Comparison of ENCODE assay signal across 10 cellular contexts in the genomic region with DNA sequence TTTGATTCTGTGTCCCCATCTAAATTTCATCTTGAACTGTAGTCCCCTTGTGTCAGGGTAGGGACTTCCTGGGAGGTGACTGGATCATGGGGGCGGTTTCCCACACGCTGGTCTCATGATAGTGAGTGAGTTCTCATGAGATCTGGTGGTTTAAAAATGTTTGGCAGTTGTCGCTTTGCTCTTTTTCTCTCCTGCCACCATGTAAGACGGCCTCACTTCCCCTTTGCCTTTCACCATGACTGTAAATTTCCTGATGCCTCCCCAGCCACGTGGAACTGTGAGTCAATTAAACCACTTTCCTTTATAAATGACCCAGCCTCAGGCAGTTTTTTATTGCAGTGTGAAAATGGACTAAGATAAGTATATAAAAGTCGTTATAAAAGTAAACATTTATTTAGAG.
A peak's percentile ranks its signal among the peaks of the same experiment; 100 is the strongest.
DNase-seq lines count a peak whose midpoint lies in the region; ATAC-seq, FAIRE-seq and TF ChIP-seq lines count a peak whose summit lies in the region.
"Had no signal": no experiment of that assay in that cellular context is flagged by ENCODE, and none has a peak within 500 bp of the region (broad histone marks: within the 10 kb centered on the region; RNA-seq: fewer than 3 reads in every experiment).

No MANE protein-coding gene starts in this region.

- POLR2A ChIA-PET in endothelial cell of umbilical vein (lab: Charles Lee), result no interaction called here
- POLR2A ChIA-PET in OCI-LY7 (lab: Charles Lee), result no interaction called here

- H3K4me2 ChIP-seq in endothelial cell of umbilical vein (ENCODE audit: insufficient read depth, low read length), result no peak overlapping the region
- no peak overlapping the region for H3K4me2 ChIP-seq in neural progenitor cell
- no peak overlapping the region for H3K4me2 ChIP-seq in OCI-LY7 (ENCODE audit: low read length)

- no peak for TF ChIP-seq POLR2A in endothelial cell of umbilical vein (IDR thresholded peaks at IDR 0.05; ENCODE audit: low read depth, low read length)

- no peaks in the 10 kb centered on the region for H3K9me3 ChIP-seq in endothelial cell of umbilical vein (replicated peaks; ENCODE audit: control insufficient read depth, insufficient read depth, low read length)
- no peaks in the 10 kb centered on the region for H3K9me3 ChIP-seq in neural progenitor cell (ENCODE audit: low read depth)
- no peaks in the 10 kb centered on the region for H3K9me3 ChIP-seq in OCI-LY7 (ENCODE audit: low read length)

- intact Hi-C loops in natural killer cell (cut with micrococcal nuclease), result no loop called here
- intact Hi-C loops in endothelial cell of umbilical vein (cut with micrococcal nuclease), result no loop called here
- intact Hi-C loops in OCI-LY7 (cut with micrococcal nuclease; ENCODE audit: unreplicated experiment), result no loop called here

- no peaks in the 10 kb centered on the region for H3K9me3 Mint-ChIP-seq in natural killer cell treated with Interleukin-12 subunit alpha and Interleukin-12 subunit beta and Interleukin-15 and Interleukin-18, amount 100 ng/mL, for 72 hours
- H3K9me3 Mint-ChIP-seq in natural killer cell (no peaks in the 10 kb centered on the region), neural progenitor cell (no peaks in the 10 kb centered on the region)
- H3K9me3 Mint-ChIP-seq in stimulated activated naive CD8-positive, alpha-beta T cell treated with anti-CD3 and anti-CD28 coated beads, Interleukin-15, Interleukin-2, amounts not matched to agents 100 ng/mL and 50 ng/mL, for 24 hours, result no peaks in the 10 kb centered on the region
- H3K9me3 Mint-ChIP-seq: CD4-positive, CD25-positive, alpha-beta regulatory T cell had no signal

- peak; percentile 43 to 67 for ATAC-seq in natural killer cell treated with Interleukin-12 subunit alpha and Interleukin-12 subunit beta and Interleukin-15 and Interleukin-18, amount 100 ng/mL, for 72 hours
- no peak for ATAC-seq in natural killer cell

- peak overlapping the region in 1 of 2 donors; percentile 34 for H3K27ac Mint-ChIP-seq in natural killer cell treated with Interleukin-12 subunit alpha and Interleukin-12 subunit beta and Interleukin-15 and Interleukin-18, amount 100 ng/mL, for 72 hours
- H3K27ac Mint-ChIP-seq in natural killer cell, result no peak overlapping the region
- peak overlapping the region; percentile 76 for H3K27ac Mint-ChIP-seq in stimulated activated naive CD8-positive, alpha-beta T cell treated with anti-CD3 and anti-CD28 coated beads, Interleukin-15, Interleukin-2, amounts not matched to agents 100 ng/mL and 50 ng/mL, for 24 hours
- no peak overlapping the region for H3K27ac Mint-ChIP-seq in neural progenitor cell

- H3K9me1 ChIP-seq in endothelial cell of umbilical vein (replicated peaks; ENCODE audit: control insufficient read depth, extremely low read depth, insufficient read depth, low read length), result no peaks in the 10 kb centered on the region

- no peaks in the 10 kb centered on the region for H3K27me3 ChIP-seq in endothelial cell of umbilical vein (ENCODE audit: control insufficient read depth in 2 of 2, insufficient read depth in 2 of 2, low read length in 2 of 2)
- no peaks in the 10 kb centered on the region for H3K27me3 ChIP-seq in neural progenitor cell

- peaks cover 7 to 16% of the 10 kb centered on the region in 2 donors for H3K27me3 Mint-ChIP-seq in natural killer cell treated with Interleukin-12 subunit alpha and Interleukin-12 subunit beta and Interleukin-15 and Interleukin-18, amount 100 ng/mL, for 72 hours
- peaks cover 0 to 2% of the 10 kb centered on the region in 2 donors for H3K27me3 Mint-ChIP-seq in natural killer cell (ENCODE audit: low read depth in 2 of 2)
- no peaks in the 10 kb centered on the region for H3K27me3 Mint-ChIP-seq in stimulated activated naive CD8-positive, alpha-beta T cell treated with anti-CD3 and anti-CD28 coated beads, Interleukin-15, Interleukin-2, amounts not matched to agents 100 ng/mL and 50 ng/mL, for 24 hours
- H3K27me3 Mint-ChIP-seq in neural progenitor cell (ENCODE audit: insufficient read depth, low read depth), result peaks cover 2% of the 10 kb centered on the region
- H3K27me3 Mint-ChIP-seq: CD4-positive, CD25-positive, alpha-beta regulatory T cell had no signal

- dilution Hi-C loops in endothelial cell of umbilical vein (cut with MboI; ENCODE audit: extremely low pct_ligation_motif_present, low sequenced_read_pairs), result no loop called here

- H3K4me1 ChIP-seq in endothelial cell of umbilical vein (ENCODE audit: control insufficient read depth, extremely low read depth, insufficient read depth, low read length) (no peaks in the 10 kb centered on the region), neural progenitor cell (peaks cover 12% of the 10 kb centered on the region), OCI-LY7 (ENCODE audit: insufficient read depth, low read length, poor library complexity, severe bottlenecking) (no peaks in the 10 kb centered on the region)

- FAIRE-seq in endothelial cell of umbilical vein (lab: Jason Lieb, UNC), result peak; percentile 33

- H3K4me3 Mint-ChIP-seq in natural killer cell treated with Interleukin-12 subunit alpha and Interleukin-12 subunit beta and Interleukin-15 and Interleukin-18, amount 100 ng/mL, for 72 hours, result no peak overlapping the region
- H3K4me3 Mint-ChIP-seq in natural killer cell (no peak overlapping the region), neural progenitor cell (no peak overlapping the region)
- no peak overlapping the region for H3K4me3 Mint-ChIP-seq in stimulated activated naive CD8-positive, alpha-beta T cell treated with anti-CD3 and anti-CD28 coated beads, Interleukin-15, Interleukin-2, amounts not matched to agents 100 ng/mL and 50 ng/mL, for 24 hours
- H3K4me3 Mint-ChIP-seq: CD4-positive, CD25-positive, alpha-beta regulatory T cell had no signal

- BruUV-seq in endothelial cell of umbilical vein (replicated peaks; lab: Mats Ljungman, UMichigan) (no TSS peak), OCI-LY7 (replicated peaks; lab: Mats Ljungman, UMichigan) (no TSS peak)

- H3K79me2 ChIP-seq in endothelial cell of umbilical vein (ENCODE audit: control insufficient read depth, insufficient read depth, low read length), result no peaks in the 10 kb centered on the region
- H3K79me2 ChIP-seq in neural progenitor cell (ENCODE audit: low read depth), result no peaks in the 10 kb centered on the region
- no peaks in the 10 kb centered on the region for H3K79me2 ChIP-seq in OCI-LY7 (ENCODE audit: insufficient read depth, low read depth, low read length)

- H3K9ac ChIP-seq in endothelial cell of umbilical vein (replicated peaks; ENCODE audit: extremely low read depth, insufficient read depth, low read length) (no peak overlapping the region), neural progenitor cell (no peak overlapping the region)

- H3K36me3 ChIP-seq in endothelial cell of umbilical vein (ENCODE audit: control insufficient read depth in 2 of 2, extremely low read depth in 1 of 2, insufficient read depth in 2 of 2, low read length in 2 of 2) (no peaks in the 10 kb centered on the region), neural progenitor cell (no peaks in the 10 kb centered on the region), OCI-LY7 (ENCODE audit: insufficient read depth, low read length) (no peaks in the 10 kb centered on the region)

- H3K9me2 ChIP-seq in OCI-LY7 (ENCODE audit: insufficient read depth, low read length), result no peaks in the 10 kb centered on the region

- peaks cover 4 to 8% of the 10 kb centered on the region in 2 donors for H3K4me1 Mint-ChIP-seq in natural killer cell treated with Interleukin-12 subunit alpha and Interleukin-12 subunit beta and Interleukin-15 and Interleukin-18, amount 100 ng/mL, for 72 hours (ENCODE audit: low read depth in 2 of 2)
- H3K4me1 Mint-ChIP-seq in natural killer cell (no peaks in the 10 kb centered on the region), neural progenitor cell (peaks cover 9% of the 10 kb centered on the region)
- H3K4me1 Mint-ChIP-seq in stimulated activated naive CD8-positive, alpha-beta T cell treated with anti-CD3 and anti-CD28 coated beads, Interleukin-15, Interleukin-2, amounts not matched to agents 100 ng/mL and 50 ng/mL, for 24 hours (ENCODE audit: low read depth), result peaks cover 28% of the 10 kb centered on the region

- H3F3A ChIP-seq in neural progenitor cell (ENCODE audit: low read depth), result no peaks in the 10 kb centered on the region

- H3K4me3 ChIP-seq in endothelial cell of umbilical vein (replicated peaks in 1 of 3; ENCODE audit: insufficient read depth in 1 of 3, low read depth in 1 of 3, low read length in 3 of 3), result no peak overlapping the region
- no peak overlapping the region for H3K4me3 ChIP-seq in neural progenitor cell
- no peak overlapping the region for H3K4me3 ChIP-seq in OCI-LY7 (ENCODE audit: low read depth, low read length, poor library complexity, severe bottlenecking)

- H4K20me1 ChIP-seq in endothelial cell of umbilical vein (replicated peaks; ENCODE audit: control insufficient read depth, extremely low read depth, insufficient read depth, low read length) (no peaks in the 10 kb centered on the region), neural progenitor cell (ENCODE audit: low read depth) (no peaks in the 10 kb centered on the region), OCI-LY7 (ENCODE audit: insufficient read depth, low read length) (no peaks in the 10 kb centered on the region)

- no peak overlapping the region for H3K27ac ChIP-seq in endothelial cell of umbilical vein (ENCODE audit: insufficient read depth, low read depth, low read length)
- no peak overlapping the region for H3K27ac ChIP-seq in neural progenitor cell
- no peak overlapping the region for H3K27ac ChIP-seq in OCI-LY7 (ENCODE audit: low read depth, low read length, poor library complexity, severe bottlenecking)

- H3K36me3 Mint-ChIP-seq in natural killer cell treated with Interleukin-12 subunit alpha and Interleukin-12 subunit beta and Interleukin-15 and Interleukin-18, amount 100 ng/mL, for 72 hours, result no peaks in the 10 kb centered on the region
- H3K36me3 Mint-ChIP-seq in natural killer cell (no peaks in the 10 kb centered on the region), neural progenitor cell (no peaks in the 10 kb centered on the region)
- H3K36me3 Mint-ChIP-seq in stimulated activated naive CD8-positive, alpha-beta T cell treated with anti-CD3 and anti-CD28 coated beads, Interleukin-15, Interleukin-2, amounts not matched to agents 100 ng/mL and 50 ng/mL, for 24 hours (ENCODE audit: low read depth), result no peaks in the 10 kb centered on the region

- no peak for DNase-seq in natural killer cell treated with Interleukin-12 subunit alpha and Interleukin-12 subunit beta and Interleukin-15 and Interleukin-18, amount 100 ng/mL, for 72 hours (ENCODE audit: low spot score)
- no peak for DNase-seq in natural killer cell
- DNase-seq in MV-4-11 (lab: John Stamatoyannopoulos, UW), result peak; percentile 95
- peak; percentile 48 for DNase-seq in endothelial cell of umbilical vein (ENCODE audit: low read depth, low spot score)
- DNase-seq in neural progenitor cell (ENCODE audit: low spot score), result no peak
- no peak for DNase-seq in 8988T
- DNase-seq in OCI-LY7 (ENCODE audit: low spot score), result no peak
- DNase-seq: CD4-positive, CD25-positive, alpha-beta regulatory T cell; NCI-H2081 had no signal

- CTCF ChIA-PET in endothelial cell of umbilical vein (lab: Charles Lee) (no interaction called here), OCI-LY7 (lab: Charles Lee; ENCODE audit: unreplicated experiment) (no interaction called here)

- H2AFZ ChIP-seq in endothelial cell of umbilical vein (ENCODE audit: low read depth, low read length) (peak overlapping the region; percentile 80), neural progenitor cell (replicated peaks) (no peak overlapping the region), OCI-LY7 (ENCODE audit: low read length) (no peak overlapping the region; the same call in 1 of the 2 replicates)

- TF ChIP-seq CTCF in natural killer cell (IDR thresholded peaks at IDR 0.05) (no peak), endothelial cell of umbilical vein (IDR thresholded peaks at IDR 0.05; ENCODE audit: extremely low read depth in 1 of 2, insufficient read depth in 1 of 2, low read depth in 1 of 2, low read length in 2 of 2) (no peak), neural progenitor cell (IDR thresholded peaks at IDR 0.05) (no peak), OCI-LY7 (conservative IDR thresholded peaks at IDR 0.05; ENCODE audit: low read length) (no peak)

Comparison
In these comparisons a context has a peak if more than half of its experiments do, and no peak if none do; other contexts are left out.
1. ATAC-seq: peak in natural killer cell treated with Interleukin-12 subunit alpha and Interleukin-12 subunit beta and Interleukin-15 and Interleukin-18, amount 100 ng/mL, for 72 hours (2 of 2); none in natural killer cell (0 of 3).
2. DNase-seq: peak in MV-4-11 (single experiment) and endothelial cell of umbilical vein (single experiment); none in natural killer cell treated with Interleukin-12 subunit alpha and Interleukin-12 subunit beta and Interleukin-15 and Interleukin-18, amount 100 ng/mL, for 72 hours (single experiment), natural killer cell (single experiment), neural progenitor cell (single experiment), 8988T (single experiment) and OCI-LY7 (single experiment).